In genomic region chr7:30996261-30996660, GRCh38 we compare ENCODE assay signal across 1 cellular context.
TF ChIP-seq lines count a peak whose summit lies in the region.

No MANE protein-coding gene starts in this region.

TF ChIP-seq in K562, 482 proteins besides CTCF, POLR2A, EP300 and RAD21:
- TF ChIP-seq ZNF24 (IDR thresholded peaks at IDR 0.05) (no peak), XRCC5 (IDR thresholded peaks at IDR 0.05; ENCODE audit: low read depth, low read length) (no peak), CEBPB (tag; IDR thresholded peaks at IDR 0.05) (peak; percentile 97), CEBPG (CRISPR knock-in tag; IDR thresholded peaks at IDR 0.05) (peak; percentile 78), CEBPG (tag; conservative IDR thresholded peaks at IDR 0.05 in 1 of 2, IDR thresholded peaks at IDR 0.05 in 1 of 2) (peak; percentile 54 to 92; a peak in 3 of 4 replicates), IRF9 (tag; IDR thresholded peaks at IDR 0.05) (0 out of 2 replicates have a peak, but pooled peaks have one; percentile 33)
